ENCODE assay signal across 13 cellular contexts in genomic region chr1:2214541-2215241, GRCh38. TPM values are rescaled to one million over a fixed set of nuclear protein-coding genes. Genes with fewer than 3 reads are reported as not detected.
DNase-seq lines count a peak whose midpoint lies in the region; ATAC-seq and TF ChIP-seq lines count a peak whose summit lies in the region.
"Had no signal": no experiment of that assay in that cellular context is flagged by ENCODE, and none has a peak within 500 bp of the region (broad histone marks: within the 10 kb centered on the region; RNA-seq: fewer than 3 reads in every experiment).

No MANE protein-coding gene starts in this region.

- H3K9ac ChIP-seq in subcutaneous abdominal adipose tissue (ENCODE audit: low read length in 5 of 5), result peak overlapping the region; percentile 85 to 95 (median 90)

- H3K27ac ChIP-seq in esophagus muscularis mucosa (replicated peaks in 1 of 4) (peak overlapping the region; percentile 95 to 99 (median 98)), subcutaneous abdominal adipose tissue (ENCODE audit: low read depth, low read length) (peak overlapping the region; percentile 99)
- H3K27ac ChIP-seq: C4-2B had no signal

- H3K4me1 ChIP-seq in esophagus muscularis mucosa (peaks cover 41 to 54% (median 51%) of the 10 kb centered on the region in 4 donors), subcutaneous abdominal adipose tissue (ENCODE audit: control insufficient read depth in 5 of 5, insufficient read depth in 5 of 5, low read length in 5 of 5) (peaks cover 9 to 42% (median 33%) of the 10 kb centered on the region in 5 donors)

- no peaks in the 10 kb centered on the region for H3K27me3 ChIP-seq in MG63
- no peaks in the 10 kb centered on the region for H3K27me3 ChIP-seq in esophagus muscularis mucosa
- H3K27me3 ChIP-seq in subcutaneous abdominal adipose tissue (ENCODE audit: control insufficient read depth in 5 of 5, insufficient read depth in 4 of 5, low read length in 5 of 5), result no peaks in the 10 kb centered on the region

- no peak overlapping the region for H3K4me3 Mint-ChIP-seq in mesothelial cell of epicardium
- H3K4me3 Mint-ChIP-seq: activated B cell treated with CpG ODN at 0.5 μM for 24 hours; activated T-helper 17 cell treated with anti-CD3 and anti-CD28 coated beads, Interleukin-2, amount 50 U/mL, for 72 hours; immature natural killer cell had no signal

- peak; percentile 29 for DNase-seq in MG63
- no peak for DNase-seq in esophagus muscularis mucosa (ENCODE audit: extremely low spot score)
- DNase-seq in mesothelial cell of epicardium (ENCODE audit: low spot score in 2 of 2, unreplicated experiment in 2 of 2), result no peak
- no peak for DNase-seq in activated CD8-positive, alpha-beta memory T cell treated with anti-CD3 and anti-CD28 coated beads, Interleukin-2, amount 50 U/mL, for 48 hours
- no peak for DNase-seq in NCI-H1417 treated with DMSO at 0.1 percent for 48 hours (lab: John Stamatoyannopoulos, UW)
- no peak for DNase-seq in activated naive CD4-positive, alpha-beta T cell treated with Interleukin-2 at 50 U/mL for 16 hours
- DNase-seq: activated B cell treated with CpG ODN at 0.5 μM for 24 hours, immature natural killer cell, NCI-H2107 had no signal

- no peak for TF ChIP-seq POLR2A in esophagus muscularis mucosa (IDR thresholded peaks at IDR 0.05; ENCODE audit: low read depth)

- peaks cover 8% of the 10 kb centered on the region for H3K9me3 Mint-ChIP-seq in mesothelial cell of epicardium
- H3K9me3 Mint-ChIP-seq: immature natural killer cell had no signal

- no peaks in the 10 kb centered on the region for H3K9me3 ChIP-seq in MG63
- no peaks in the 10 kb centered on the region for H3K9me3 ChIP-seq in esophagus muscularis mucosa
- no peaks in the 10 kb centered on the region for H3K9me3 ChIP-seq in subcutaneous abdominal adipose tissue (ENCODE audit: control insufficient read depth in 5 of 5, low read length in 5 of 5)

- WGBS in esophagus muscularis mucosa, result 36% methylated on average over 10 of the region's 21 CpGs

- H3K4me3 ChIP-seq in MG63 (no peak overlapping the region), esophagus muscularis mucosa (peak overlapping the region; percentile 42 to 48 (median 48)), subcutaneous abdominal adipose tissue (ENCODE audit: low read depth in 1 of 5, low read length in 5 of 5) (peak overlapping the region in 1 of 5 donors; percentile 38)

- H3K4me1 Mint-ChIP-seq in mesothelial cell of epicardium, result peaks cover 20% of the 10 kb centered on the region
- H3K4me1 Mint-ChIP-seq: activated T-helper 17 cell treated with anti-CD3 and anti-CD28 coated beads, Interleukin-2, amount 50 U/mL, for 72 hours; immature natural killer cell had no signal

- no peak for TF ChIP-seq EP300 in esophagus muscularis mucosa (IDR thresholded peaks at IDR 0.05)

- intact Hi-C loops in esophagus muscularis mucosa (cut with DNase I), result no loop called here

- peak overlapping the region; percentile 96 for H3K27ac Mint-ChIP-seq in mesothelial cell of epicardium
- H3K27ac Mint-ChIP-seq: activated B cell treated with CpG ODN at 0.5 μM for 24 hours; activated T-helper 17 cell treated with anti-CD3 and anti-CD28 coated beads, Interleukin-2, amount 50 U/mL, for 72 hours; immature natural killer cell had no signal

- no peak for ATAC-seq in GM19467 (IDR thresholded peaks at IDR 0.05; ENCODE audit: unreplicated experiment)
- ATAC-seq: activated T-helper 17 cell treated with anti-CD3 and anti-CD28 coated beads, Interleukin-2, amount 50 U/mL, for 72 hours had no signal

- no peaks in the 10 kb centered on the region for H3K36me3 Mint-ChIP-seq in mesothelial cell of epicardium

- H3K36me3 ChIP-seq in MG63 (no peaks in the 10 kb centered on the region), esophagus muscularis mucosa (no peaks in the 10 kb centered on the region), subcutaneous abdominal adipose tissue (ENCODE audit: control insufficient read depth in 5 of 5, insufficient read depth in 5 of 5, low read length in 5 of 5) (no peaks in the 10 kb centered on the region)

- no peak for TF ChIP-seq CTCF in esophagus muscularis mucosa (IDR thresholded peaks at IDR 0.05)
- TF ChIP-seq CTCF in mesothelial cell of epicardium (IDR thresholded peaks at IDR 0.05; ENCODE audit: unreplicated experiment), result no peak

- no peaks in the 10 kb centered on the region for H3K27me3 Mint-ChIP-seq in mesothelial cell of epicardium (ENCODE audit: low read depth)
- H3K27me3 Mint-ChIP-seq: activated B cell treated with CpG ODN at 0.5 μM for 24 hours; activated T-helper 17 cell treated with anti-CD3 and anti-CD28 coated beads, Interleukin-2, amount 50 U/mL, for 72 hours had no signal

RNA-seq across cellular contexts. Expression of gene SKI, which starts 13.4 kb away (rescaled TPM):
- total RNA-seq in MG63 (2014; rRNA removed; shearing (Covaris generic); ENCODE audit: low replicate concordance), result 7.7 and 9.2 TPM in 2 replicates
- 100 to 1,000 TPM in 2 of 4 donors, 10 to 100 TPM in 2; 70.1 to 190 (median 124) TPM for total RNA-seq in esophagus muscularis mucosa
- 105 to 110 TPM (median 105 TPM) in 3 replicates for total RNA-seq in mesothelial cell of epicardium

RNA-seq across cellular contexts. Expression of gene FAAP20, which starts 20.1 kb away (rescaled TPM):
- 30.4 and 75.0 TPM in 2 replicates for total RNA-seq in MG63 (2014; rRNA removed; shearing (Covaris generic); ENCODE audit: low replicate concordance)
- 10 to 100 TPM; 37.9 to 81.7 (median 55.7) TPM for total RNA-seq in esophagus muscularis mucosa
- 92.2 to 100 TPM (median 94.1 TPM) in 3 replicates for total RNA-seq in mesothelial cell of epicardium
